ENCODE assay signal across 2 cellular contexts in genomic region chr12:45532113-45532512, GRCh38.
TF ChIP-seq lines count a peak whose summit lies in the region.

No MANE protein-coding gene starts in this region.

TF ChIP-seq in GM23338, 12 proteins besides CTCF, POLR2A, EP300 and RAD21:
- TF ChIP-seq EZH2 (IDR thresholded peaks at IDR 0.05; ENCODE audit: low read depth, unreplicated experiment) (no peak), ZNF114 (CRISPR knock-in tag; IDR thresholded peaks at IDR 0.05) (no peak), EZH2phosphoT487 (IDR thresholded peaks at IDR 0.05; ENCODE audit: unreplicated experiment) (no peak), REST (IDR thresholded peaks at IDR 0.05; ENCODE audit: unreplicated experiment) (no peak), ETS1 (IDR thresholded peaks at IDR 0.05) (no peak), CREB1 (CRISPR knock-in tag; IDR thresholded peaks at IDR 0.05; ENCODE audit: low read depth) (no peak), NANOG (IDR thresholded peaks at IDR 0.05; ENCODE audit: borderline replicate concordance) (no peak), POLR2AphosphoS5 (IDR thresholded peaks at IDR 0.05; ENCODE audit: low read depth) (no peak)
- TF ChIP-seq, protein P1, sequence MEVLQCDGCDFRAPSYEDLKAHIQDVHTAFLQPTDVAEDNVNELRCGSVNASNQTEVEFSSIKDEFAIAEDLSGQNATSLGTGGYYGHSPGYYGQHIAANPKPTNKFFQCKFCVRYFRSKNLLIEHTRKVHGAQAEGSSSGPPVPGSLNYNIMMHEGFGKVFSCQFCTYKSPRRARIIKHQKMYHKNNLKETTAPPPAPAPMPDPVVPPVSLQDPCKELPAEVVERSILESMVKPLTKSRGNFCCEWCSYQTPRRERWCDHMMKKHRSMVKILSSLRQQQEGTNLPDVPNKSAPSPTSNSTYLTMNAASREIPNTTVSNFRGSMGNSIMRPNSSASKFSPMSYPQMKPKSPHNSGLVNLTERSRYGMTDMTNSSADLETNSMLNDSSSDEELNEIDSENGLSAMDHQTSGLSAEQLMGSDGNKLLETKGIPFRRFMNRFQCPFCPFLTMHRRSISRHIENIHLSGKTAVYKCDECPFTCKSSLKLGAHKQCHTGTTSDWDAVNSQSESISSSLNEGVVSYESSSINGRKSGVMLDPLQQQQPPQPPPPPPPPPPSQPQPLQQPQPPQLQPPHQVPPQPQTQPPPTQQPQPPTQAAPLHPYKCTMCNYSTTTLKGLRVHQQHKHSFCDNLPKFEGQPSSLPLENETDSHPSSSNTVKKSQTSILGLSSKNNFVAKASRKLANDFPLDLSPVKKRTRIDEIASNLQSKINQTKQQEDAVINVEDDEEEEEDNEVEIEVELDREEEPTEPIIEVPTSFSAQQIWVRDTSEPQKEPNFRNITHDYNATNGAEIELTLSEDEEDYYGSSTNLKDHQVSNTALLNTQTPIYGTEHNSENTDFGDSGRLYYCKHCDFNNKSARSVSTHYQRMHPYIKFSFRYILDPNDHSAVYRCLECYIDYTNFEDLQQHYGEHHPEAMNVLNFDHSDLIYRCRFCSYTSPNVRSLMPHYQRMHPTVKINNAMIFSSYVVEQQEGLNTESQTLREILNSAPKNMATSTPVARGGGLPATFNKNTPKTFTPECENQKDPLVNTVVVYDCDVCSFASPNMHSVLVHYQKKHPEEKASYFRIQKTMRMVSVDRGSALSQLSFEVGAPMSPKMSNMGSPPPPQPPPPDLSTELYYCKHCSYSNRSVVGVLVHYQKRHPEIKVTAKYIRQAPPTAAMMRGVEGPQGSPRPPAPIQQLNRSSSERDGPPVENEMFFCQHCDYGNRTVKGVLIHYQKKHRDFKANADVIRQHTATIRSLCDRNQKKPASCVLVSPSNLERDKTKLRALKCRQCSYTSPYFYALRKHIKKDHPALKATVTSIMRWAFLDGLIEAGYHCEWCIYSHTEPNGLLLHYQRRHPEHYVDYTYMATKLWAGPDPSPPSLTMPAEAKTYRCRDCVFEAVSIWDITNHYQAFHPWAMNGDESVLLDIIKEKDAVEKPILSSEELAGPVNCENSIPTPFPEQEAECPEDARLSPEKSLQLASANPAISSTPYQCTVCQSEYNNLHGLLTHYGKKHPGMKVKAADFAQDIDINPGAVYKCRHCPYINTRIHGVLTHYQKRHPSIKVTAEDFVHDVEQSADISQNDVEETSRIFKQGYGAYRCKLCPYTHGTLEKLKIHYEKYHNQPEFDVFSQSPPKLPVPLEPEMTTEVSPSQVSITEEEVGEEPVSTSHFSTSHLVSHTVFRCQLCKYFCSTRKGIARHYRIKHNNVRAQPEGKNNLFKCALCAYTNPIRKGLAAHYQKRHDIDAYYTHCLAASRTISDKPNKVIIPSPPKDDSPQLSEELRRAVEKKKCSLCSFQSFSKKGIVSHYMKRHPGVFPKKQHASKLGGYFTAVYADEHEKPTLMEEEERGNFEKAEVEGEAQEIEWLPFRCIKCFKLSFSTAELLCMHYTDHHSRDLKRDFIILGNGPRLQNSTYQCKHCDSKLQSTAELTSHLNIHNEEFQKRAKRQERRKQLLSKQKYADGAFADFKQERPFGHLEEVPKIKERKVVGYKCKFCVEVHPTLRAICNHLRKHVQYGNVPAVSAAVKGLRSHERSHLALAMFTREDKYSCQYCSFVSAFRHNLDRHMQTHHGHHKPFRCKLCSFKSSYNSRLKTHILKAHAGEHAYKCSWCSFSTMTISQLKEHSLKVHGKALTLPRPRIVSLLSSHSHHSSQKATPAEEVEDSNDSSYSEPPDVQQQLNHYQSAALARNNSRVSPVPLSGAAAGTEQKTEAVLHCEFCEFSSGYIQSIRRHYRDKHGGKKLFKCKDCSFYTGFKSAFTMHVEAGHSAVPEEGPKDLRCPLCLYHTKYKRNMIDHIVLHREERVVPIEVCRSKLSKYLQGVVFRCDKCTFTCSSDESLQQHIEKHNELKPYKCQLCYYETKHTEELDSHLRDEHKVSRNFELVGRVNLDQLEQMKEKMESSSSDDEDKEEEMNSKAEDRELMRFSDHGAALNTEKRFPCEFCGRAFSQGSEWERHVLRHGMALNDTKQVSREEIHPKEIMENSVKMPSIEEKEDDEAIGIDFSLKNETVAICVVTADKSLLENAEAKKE (CRISPR knock-in tag; IDR thresholded peaks at IDR 0.05) = no peak

TF ChIP-seq in H1, 55 proteins besides CTCF, POLR2A, EP300 and RAD21:
- TF ChIP-seq ASH2L (IDR thresholded peaks at IDR 0.05; ENCODE audit: low read length) = no peak
- no peak for TF ChIP-seq SIX5 (IDR thresholded peaks at IDR 0.05; ENCODE audit: low read depth, low read length)
- TF ChIP-seq POU5F1 (IDR thresholded peaks at IDR 0.05; ENCODE audit: low read depth, low read length) = no peak
- TF ChIP-seq NANOG (IDR thresholded peaks at IDR 0.05; ENCODE audit: insufficient read depth, low read depth, low read length, poor library complexity, severe bottlenecking) = no peak
- TF ChIP-seq KDM1A (IDR thresholded peaks at IDR 0.05; ENCODE audit: borderline replicate concordance, low read length) = no peak
- no peak for TF ChIP-seq PHF8 (conservative IDR thresholded peaks at IDR 0.05; ENCODE audit: low read depth, low read length)
- no peak for TF ChIP-seq BACH1 (IDR thresholded peaks at IDR 0.05; ENCODE audit: low read length)
- no peak for TF ChIP-seq EZH2 (IDR thresholded peaks at IDR 0.05; ENCODE audit: low read depth, low read length, severe bottlenecking)
- TF ChIP-seq TAF1 (IDR thresholded peaks at IDR 0.05; ENCODE audit: low read depth, low read length) = no peak
- TF ChIP-seq YY1 (IDR thresholded peaks at IDR 0.05; ENCODE audit: low read depth, low read length) = no peak
- no peak for TF ChIP-seq HDAC2 (IDR thresholded peaks at IDR 0.05; ENCODE audit: borderline replicate concordance in 1 of 2, low read depth in 2 of 2, low read length in 2 of 2)
- no peak for TF ChIP-seq SUZ12 (IDR thresholded peaks at IDR 0.05; ENCODE audit: low read length)
- TF ChIP-seq RXRA (IDR thresholded peaks at IDR 0.05; ENCODE audit: insufficient read depth, low read depth, low read length) = no peak
- no peak for TF ChIP-seq MAX (IDR thresholded peaks at IDR 0.05)
- TF ChIP-seq CBX8 (IDR thresholded peaks at IDR 0.05; ENCODE audit: borderline replicate concordance, low read depth, low read length) = no peak
- no peak for TF ChIP-seq FOSL1 (IDR thresholded peaks at IDR 0.05; ENCODE audit: insufficient read depth, low read depth, low read length)
TF ChIP-seq in H1: peak in this region for 0.
